ENCODE assay signal across 1 cellular context in the genomic region with DNA sequence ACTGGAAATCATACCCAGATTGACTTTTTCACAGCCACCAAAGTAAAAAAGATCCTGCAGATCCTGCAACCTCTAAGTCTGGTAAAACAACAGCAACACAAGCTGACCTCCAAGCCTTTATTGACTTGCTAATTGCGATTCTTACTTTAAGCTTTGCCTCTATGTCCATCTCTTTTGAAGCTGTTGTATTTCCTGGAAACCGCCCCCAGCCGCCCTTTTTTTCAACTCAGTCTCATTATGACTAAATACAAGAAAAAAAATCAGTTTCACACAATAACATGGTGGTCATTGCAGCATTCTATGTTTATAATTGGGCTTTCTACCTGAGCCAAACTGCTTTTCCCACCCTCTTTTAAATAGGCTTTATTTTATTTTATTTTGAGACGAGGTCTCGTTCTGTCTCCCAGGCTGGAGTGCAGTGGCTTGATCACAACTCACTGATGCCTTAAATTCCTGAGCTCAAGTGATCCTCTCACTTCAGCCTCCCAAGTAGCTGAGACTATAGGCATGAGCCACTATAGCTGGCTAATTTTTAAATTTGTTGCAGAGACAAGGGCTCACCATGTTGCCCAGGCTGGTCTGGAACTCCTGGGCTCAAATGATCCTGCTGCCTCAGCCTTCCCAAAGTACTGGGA.
TF ChIP-seq lines count a peak whose summit lies in the region.

No MANE protein-coding gene starts in this region.

TF ChIP-seq in GM23338, 12 proteins besides CTCF, POLR2A, EP300 and RAD21 (continued from another document):
- TF ChIP-seq ZNF462 (CRISPR knock-in tag; IDR thresholded peaks at IDR 0.05): no peak
- no peak for TF ChIP-seq POLR2AphosphoS5 (IDR thresholded peaks at IDR 0.05; ENCODE audit: low read depth)
- no peak for TF ChIP-seq EZH2 (IDR thresholded peaks at IDR 0.05; ENCODE audit: low read depth, unreplicated experiment)
- TF ChIP-seq ZNF114 (CRISPR knock-in tag; IDR thresholded peaks at IDR 0.05): no peak
- TF ChIP-seq STAT1 (IDR thresholded peaks at IDR 0.05; ENCODE audit: unreplicated experiment): no peak
- TF ChIP-seq ZNF331 (CRISPR knock-in tag; IDR thresholded peaks at IDR 0.05; ENCODE audit: low read depth): no peak
- TF ChIP-seq EZH2phosphoT487 (IDR thresholded peaks at IDR 0.05; ENCODE audit: unreplicated experiment): no peak
- no peak for TF ChIP-seq REST (IDR thresholded peaks at IDR 0.05; ENCODE audit: unreplicated experiment)
TF ChIP-seq in GM23338: peak in this region for 0.
